1 cellular context compared by ENCODE assay signal in the genomic region with DNA sequence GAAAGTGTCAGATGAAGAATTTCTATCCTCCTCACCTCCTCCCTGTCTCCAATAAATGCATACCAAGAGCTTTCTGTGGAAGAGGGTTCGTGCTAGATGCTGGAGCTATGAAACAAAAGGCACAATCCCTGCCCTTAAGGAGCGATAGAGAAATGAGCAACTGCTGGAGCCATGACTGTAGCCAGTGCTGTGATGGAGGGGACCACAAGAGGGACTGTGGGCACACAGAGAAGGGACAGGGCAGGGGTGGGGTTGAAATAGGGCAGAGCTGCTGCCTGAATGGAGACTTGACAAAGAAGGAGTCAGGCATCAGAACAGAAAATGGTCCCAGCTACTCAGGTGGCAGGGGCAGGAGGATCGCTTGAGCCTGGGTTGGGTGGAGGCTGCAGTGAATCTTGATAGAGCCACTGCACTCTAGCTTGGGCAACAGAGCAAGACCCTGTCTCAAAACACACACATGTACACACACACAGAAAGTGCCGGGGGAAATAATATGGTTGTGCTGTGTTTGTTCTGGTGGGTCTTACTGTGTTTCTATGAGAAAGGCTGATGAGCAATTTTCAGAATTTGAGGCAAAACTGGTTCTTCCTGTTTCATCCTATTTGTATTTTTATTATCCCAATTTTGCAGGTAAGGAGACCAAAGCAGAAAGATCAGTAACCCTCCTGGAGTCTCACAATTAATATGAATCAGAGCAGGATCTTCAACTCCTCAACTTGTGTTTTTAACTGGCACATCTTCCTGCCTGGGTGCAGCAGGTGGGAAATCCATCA.
TF ChIP-seq lines count a peak whose summit lies in the region.

No MANE protein-coding gene starts in this region.

TF ChIP-seq in K562, 482 proteins besides CTCF, POLR2A, EP300 and RAD21:
- TF ChIP-seq TFAM (CRISPR knock-in tag; conservative IDR thresholded peaks at IDR 0.05): no peak
- no peak for TF ChIP-seq ZBTB7A (IDR thresholded peaks at IDR 0.05; ENCODE audit: borderline replicate concordance, control insufficient read depth, low read depth, low read length)
- TF ChIP-seq DNMT1 (IDR thresholded peaks at IDR 0.05): no peak
- TF ChIP-seq SREBF2 (CRISPR knock-in tag; IDR thresholded peaks at IDR 0.05): no peak
- no peak for TF ChIP-seq HNRNPK (IDR thresholded peaks at IDR 0.05; ENCODE audit: low read depth, low read length, poor library complexity, severe bottlenecking)
- TF ChIP-seq WHSC1 (IDR thresholded peaks at IDR 0.05; ENCODE audit: low read length): no peak
